1 cellular context compared by ENCODE assay signal in genomic region chr16:88569985-88570690, GRCh38.
TF ChIP-seq lines count a peak whose summit lies in the region.

ZC3H18 (plus strand) TSS chr16:88570403; CDS start chr16:88577124, 6,721 bp downstream.

TF ChIP-seq in WTC11, 78 proteins besides CTCF, POLR2A, EP300 and RAD21 (continued from another document and continues in another):
- TF ChIP-seq ARID4B (CRISPR knock-in tag; IDR thresholded peaks at IDR 0.05; ENCODE audit: borderline replicate concordance), result no peak
- TF ChIP-seq E2F1 (CRISPR knock-in tag; IDR thresholded peaks at IDR 0.05), result no peak
- TF ChIP-seq FOXJ3 (CRISPR knock-in tag; IDR thresholded peaks at IDR 0.05; ENCODE audit: borderline replicate concordance), result no peak
- no peak for TF ChIP-seq ZBTB43 (CRISPR knock-in tag; IDR thresholded peaks at IDR 0.05)
- no peak for TF ChIP-seq KAT7 (CRISPR knock-in tag; IDR thresholded peaks at IDR 0.05; ENCODE audit: borderline replicate concordance)
- no peak for TF ChIP-seq TEAD1 (CRISPR knock-in tag; IDR thresholded peaks at IDR 0.05)
- TF ChIP-seq MLX (CRISPR knock-in tag; IDR thresholded peaks at IDR 0.05), result no peak
- no peak for TF ChIP-seq ATF6 (CRISPR knock-in tag; IDR thresholded peaks at IDR 0.05)
- TF ChIP-seq USF1 (CRISPR knock-in tag; IDR thresholded peaks at IDR 0.05), result peak; percentile 95
- no peak for TF ChIP-seq IRF2 (CRISPR knock-in tag; IDR thresholded peaks at IDR 0.05; ENCODE audit: borderline replicate concordance, low read depth)
- no peak for TF ChIP-seq RELA (CRISPR knock-in tag; IDR thresholded peaks at IDR 0.05; ENCODE audit: borderline replicate concordance)
- no peak for TF ChIP-seq TEAD4 (CRISPR knock-in tag; IDR thresholded peaks at IDR 0.05)
- no peak for TF ChIP-seq MXD4 (CRISPR knock-in tag; IDR thresholded peaks at IDR 0.05; ENCODE audit: borderline replicate concordance)
- no peak for TF ChIP-seq RORB (CRISPR knock-in tag; IDR thresholded peaks at IDR 0.05)
- TF ChIP-seq TP53 (CRISPR knock-in tag; IDR thresholded peaks at IDR 0.05), result no peak
- no peak for TF ChIP-seq NR2C2 (CRISPR knock-in tag; IDR thresholded peaks at IDR 0.05)
- no peak for TF ChIP-seq TCF7 (CRISPR knock-in tag; IDR thresholded peaks at IDR 0.05; ENCODE audit: low read depth)
- TF ChIP-seq GRHL2 (CRISPR knock-in tag; IDR thresholded peaks at IDR 0.05; ENCODE audit: insufficient replicate concordance, severe bottlenecking), result no peak
- peak; percentile 98 for TF ChIP-seq CREM (CRISPR knock-in tag; IDR thresholded peaks at IDR 0.05)
- TF ChIP-seq ATF2 (CRISPR knock-in tag; IDR thresholded peaks at IDR 0.05; ENCODE audit: borderline replicate concordance, low read depth), result no peak
- TF ChIP-seq USF2 (CRISPR knock-in tag; IDR thresholded peaks at IDR 0.05), result peak; percentile 97
- TF ChIP-seq ZNF532 (CRISPR knock-in tag; IDR thresholded peaks at IDR 0.05; ENCODE audit: borderline replicate concordance), result no peak
- TF ChIP-seq CDX4 (CRISPR knock-in tag; IDR thresholded peaks at IDR 0.05; ENCODE audit: borderline replicate concordance), result no peak
- TF ChIP-seq FOXK1 (CRISPR knock-in tag; IDR thresholded peaks at IDR 0.05), result peak; percentile 85
- TF ChIP-seq GTF2I (CRISPR knock-in tag; conservative IDR thresholded peaks at IDR 0.05), result no peak
- no peak for TF ChIP-seq NR3C1 (CRISPR knock-in tag; conservative IDR thresholded peaks at IDR 0.05; ENCODE audit: low read depth)
- no peak for TF ChIP-seq ZNF671 (CRISPR knock-in tag; IDR thresholded peaks at IDR 0.05)
- no peak; the same call in 1 of the 2 replicates for TF ChIP-seq NFE2L1 (CRISPR knock-in tag; IDR thresholded peaks at IDR 0.05)
- no peak for TF ChIP-seq ZBTB21 (CRISPR knock-in tag; IDR thresholded peaks at IDR 0.05; ENCODE audit: borderline replicate concordance)
- TF ChIP-seq E2F4 (CRISPR knock-in tag; IDR thresholded peaks at IDR 0.05; ENCODE audit: borderline replicate concordance, low read depth), result peak; percentile 43; the same call in 1 of the 2 replicates
- TF ChIP-seq PRRX2 (CRISPR knock-in tag; IDR thresholded peaks at IDR 0.05), result no peak
- TF ChIP-seq SP1 (CRISPR knock-in tag; conservative IDR thresholded peaks at IDR 0.05), result peak; percentile 95
- TF ChIP-seq GABPB1 (CRISPR knock-in tag; IDR thresholded peaks at IDR 0.05), result peak; percentile 65
- TF ChIP-seq FOXP4 (CRISPR knock-in tag; IDR thresholded peaks at IDR 0.05), result peak; percentile 62; the same call in 1 of the 2 replicates
- TF ChIP-seq MAX (CRISPR knock-in tag; IDR thresholded peaks at IDR 0.05), result no peak
- TF ChIP-seq EMX1 (CRISPR knock-in tag; IDR thresholded peaks at IDR 0.05), result no peak
- peak; percentile 24; the same call in 1 of the 2 replicates for TF ChIP-seq ATF1 (CRISPR knock-in tag; IDR thresholded peaks at IDR 0.05)
